Comparison of ENCODE assay signal across 1 cellular context in the genomic region with DNA sequence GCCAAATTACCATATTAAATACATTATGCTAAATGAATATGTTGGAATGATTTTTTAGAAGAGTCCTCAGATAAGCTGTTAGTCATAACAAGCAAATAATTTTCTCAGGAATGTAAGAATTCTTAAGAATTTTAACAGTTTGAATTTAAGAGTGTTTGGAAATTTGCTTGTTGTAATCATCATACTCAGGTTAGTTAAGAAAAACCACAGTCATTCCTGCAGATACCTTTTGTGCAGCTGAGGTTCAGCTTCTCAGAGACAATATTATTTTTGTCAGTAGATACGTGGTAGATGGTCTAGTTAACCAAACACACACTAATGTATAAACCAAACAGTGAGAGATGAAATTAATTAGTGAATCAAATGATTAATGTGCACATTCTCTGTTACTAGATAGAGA.
TF ChIP-seq lines count a peak whose summit lies in the region.

No MANE protein-coding gene starts in this region.

TF ChIP-seq in GM12878, 131 proteins besides CTCF, POLR2A, EP300 and RAD21:
- TF ChIP-seq ESRRA (IDR thresholded peaks at IDR 0.05; ENCODE audit: low read length) (no peak), STAT1 (conservative IDR thresholded peaks at IDR 0.05) (no peak), CHD4 (IDR thresholded peaks at IDR 0.05) (no peak), ATF7 (IDR thresholded peaks at IDR 0.05; ENCODE audit: low read depth) (no peak), SMAD5 (IDR thresholded peaks at IDR 0.05; ENCODE audit: low read depth) (no peak), IKZF2 (IDR thresholded peaks at IDR 0.05) (no peak), SMAD1 (IDR thresholded peaks at IDR 0.05; ENCODE audit: low read depth, partially characterized antibody) (no peak), CHD2 (IDR thresholded peaks at IDR 0.05; ENCODE audit: borderline replicate concordance, low read depth, low read length) (no peak), BACH1 (IDR thresholded peaks at IDR 0.05; ENCODE audit: borderline replicate concordance) (no peak), KAT2A (conservative IDR thresholded peaks at IDR 0.05; ENCODE audit: control insufficient read depth, low read depth, low read length) (no peak), SIN3A (IDR thresholded peaks at IDR 0.05; ENCODE audit: low read depth, low read length) (no peak)
- TF ChIP-seq, protein P1, sequence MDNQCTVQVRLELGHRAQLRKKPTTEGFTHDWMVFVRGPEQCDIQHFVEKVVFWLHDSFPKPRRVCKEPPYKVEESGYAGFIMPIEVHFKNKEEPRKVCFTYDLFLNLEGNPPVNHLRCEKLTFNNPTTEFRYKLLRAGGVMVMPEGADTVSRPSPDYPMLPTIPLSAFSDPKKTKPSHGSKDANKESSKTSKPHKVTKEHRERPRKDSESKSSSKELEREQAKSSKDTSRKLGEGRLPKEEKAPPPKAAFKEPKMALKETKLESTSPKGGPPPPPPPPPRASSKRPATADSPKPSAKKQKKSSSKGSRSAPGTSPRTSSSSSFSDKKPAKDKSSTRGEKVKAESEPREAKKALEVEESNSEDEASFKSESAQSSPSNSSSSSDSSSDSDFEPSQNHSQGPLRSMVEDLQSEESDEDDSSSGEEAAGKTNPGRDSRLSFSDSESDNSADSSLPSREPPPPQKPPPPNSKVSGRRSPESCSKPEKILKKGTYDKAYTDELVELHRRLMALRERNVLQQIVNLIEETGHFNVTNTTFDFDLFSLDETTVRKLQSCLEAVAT (IDR thresholded peaks at IDR 0.05): no peak
- TF ChIP-seq, protein P2, sequence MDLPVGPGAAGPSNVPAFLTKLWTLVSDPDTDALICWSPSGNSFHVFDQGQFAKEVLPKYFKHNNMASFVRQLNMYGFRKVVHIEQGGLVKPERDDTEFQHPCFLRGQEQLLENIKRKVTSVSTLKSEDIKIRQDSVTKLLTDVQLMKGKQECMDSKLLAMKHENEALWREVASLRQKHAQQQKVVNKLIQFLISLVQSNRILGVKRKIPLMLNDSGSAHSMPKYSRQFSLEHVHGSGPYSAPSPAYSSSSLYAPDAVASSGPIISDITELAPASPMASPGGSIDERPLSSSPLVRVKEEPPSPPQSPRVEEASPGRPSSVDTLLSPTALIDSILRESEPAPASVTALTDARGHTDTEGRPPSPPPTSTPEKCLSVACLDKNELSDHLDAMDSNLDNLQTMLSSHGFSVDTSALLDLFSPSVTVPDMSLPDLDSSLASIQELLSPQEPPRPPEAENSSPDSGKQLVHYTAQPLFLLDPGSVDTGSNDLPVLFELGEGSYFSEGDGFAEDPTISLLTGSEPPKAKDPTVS (IDR thresholded peaks at IDR 0.05; ENCODE audit: low read depth, low read length): no peak
- TF ChIP-seq, protein P3, sequence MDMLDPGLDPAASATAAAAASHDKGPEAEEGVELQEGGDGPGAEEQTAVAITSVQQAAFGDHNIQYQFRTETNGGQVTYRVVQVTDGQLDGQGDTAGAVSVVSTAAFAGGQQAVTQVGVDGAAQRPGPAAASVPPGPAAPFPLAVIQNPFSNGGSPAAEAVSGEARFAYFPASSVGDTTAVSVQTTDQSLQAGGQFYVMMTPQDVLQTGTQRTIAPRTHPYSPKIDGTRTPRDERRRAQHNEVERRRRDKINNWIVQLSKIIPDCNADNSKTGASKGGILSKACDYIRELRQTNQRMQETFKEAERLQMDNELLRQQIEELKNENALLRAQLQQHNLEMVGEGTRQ (IDR thresholded peaks at IDR 0.05; ENCODE audit: borderline replicate concordance, low read depth, low read length): no peak
- TF ChIP-seq, protein P4, sequence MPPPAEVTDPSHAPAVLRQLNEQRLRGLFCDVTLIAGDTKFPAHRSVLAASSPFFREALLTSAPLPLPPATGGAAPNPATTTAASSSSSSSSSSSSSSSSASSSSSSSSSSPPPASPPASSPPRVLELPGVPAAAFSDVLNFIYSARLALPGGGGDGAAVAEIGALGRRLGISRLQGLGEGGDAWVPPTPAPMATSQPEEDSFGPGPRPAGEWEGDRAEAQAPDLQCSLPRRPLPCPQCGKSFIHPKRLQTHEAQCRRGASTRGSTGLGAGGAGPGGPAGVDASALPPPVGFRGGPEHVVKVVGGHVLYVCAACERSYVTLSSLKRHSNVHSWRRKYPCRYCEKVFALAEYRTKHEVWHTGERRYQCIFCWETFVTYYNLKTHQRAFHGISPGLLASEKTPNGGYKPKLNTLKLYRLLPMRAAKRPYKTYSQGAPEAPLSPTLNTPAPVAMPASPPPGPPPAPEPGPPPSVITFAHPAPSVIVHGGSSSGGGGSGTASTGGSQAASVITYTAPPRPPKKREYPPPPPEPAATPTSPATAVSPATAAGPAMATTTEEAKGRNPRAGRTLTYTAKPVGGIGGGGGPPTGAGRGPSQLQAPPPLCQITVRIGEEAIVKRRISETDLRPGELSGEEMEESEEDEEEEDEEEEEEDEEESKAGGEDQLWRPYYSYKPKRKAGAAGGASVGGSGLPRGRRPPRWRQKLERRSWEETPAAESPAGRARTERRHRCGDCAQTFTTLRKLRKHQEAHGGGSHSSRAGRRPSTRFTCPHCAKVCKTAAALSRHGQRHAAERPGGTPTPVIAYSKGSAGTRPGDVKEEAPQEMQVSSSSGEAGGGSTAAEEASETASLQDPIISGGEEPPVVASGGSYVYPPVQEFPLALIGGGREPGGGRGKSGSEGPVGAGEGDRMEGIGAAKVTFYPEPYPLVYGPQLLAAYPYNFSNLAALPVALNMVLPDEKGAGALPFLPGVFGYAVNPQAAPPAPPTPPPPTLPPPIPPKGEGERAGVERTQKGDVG (CRISPR knock-in tag; IDR thresholded peaks at IDR 0.05): no peak
